In the genomic region with DNA sequence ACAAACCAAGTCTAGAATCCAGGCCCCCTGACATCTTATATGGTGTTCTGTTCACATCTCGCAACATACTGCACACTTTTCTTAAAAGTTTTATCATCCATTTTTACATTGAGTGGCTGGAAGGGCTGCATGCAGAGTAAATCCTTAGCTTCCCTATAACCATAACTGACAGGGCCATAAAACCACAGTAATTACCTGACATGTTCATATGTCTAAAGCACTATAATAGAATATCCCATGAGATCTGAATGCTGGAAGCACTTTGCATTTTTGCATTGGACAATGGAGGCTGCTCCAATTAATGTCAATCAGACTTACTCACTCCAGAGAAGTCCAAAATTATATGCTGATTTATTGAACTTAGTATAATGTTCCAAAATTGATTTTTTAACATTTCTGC, we compare ENCODE assay signal across 25 cellular contexts.
"Had no signal": no experiment of that assay in that cellular context is flagged by ENCODE, and none has a peak within 500 bp of the region (broad histone marks: within the 10 kb centered on the region; RNA-seq: fewer than 3 reads in every experiment).

No MANE protein-coding gene starts in this region.

- ATAC-seq: left cardiac atrium; left lung; lower lobe of right lung; natural killer cell; right lobe of liver; stimulated activated memory B cell treated with anti-CD40 and anti-IgM and Interleukin-4, amounts not matched to agents 10 μg/mL and 1 μg/mL and 100 μg/mL, for 72 hours; stimulated activated naive CD8-positive, alpha-beta T cell treated with anti-CD3 and anti-CD28 coated beads, Interleukin-15, amount 100 ng/mL, for 72 hours had no signal

- H3K4me2 ChIP-seq: smooth muscle cell had no signal

- DNase-seq: hippocampal formation; kidney glomerular epithelial cell; left cardiac atrium; left lung; lower lobe of right lung; mammary epithelial cell; mesenchymal stem cell; naive B cell; natural killer cell; nephron progenitor cell; ovary; right lobe of liver; stimulated activated CD4-positive, alpha-beta T cell treated with anti-CD3 and anti-CD28 coated beads, Interleukin-1b, Interleukin-23, amount 100 ng/mL, for 48 hours; stimulated activated CD4-positive, alpha-beta T cell treated with anti-CD3 and anti-CD28 coated beads, Interleukin-2, amount 100 ng/mL, for 48 hours; stimulated activated CD4-positive, alpha-beta T cell treated with anti-CD3 and anti-CD28 coated beads, Interleukin-4, amount 100 ng/mL, for 4 hours; stimulated activated CD8-positive, alpha-beta memory T cell treated with anti-CD3 and anti-CD28 coated beads, Interleukin-4, amount 100 ng/mL, for 48 hours; stimulated activated naive CD4-positive, alpha-beta T cell treated with Interleukin-2 at 50 U/mL for 16 hours; stimulated activated naive CD8-positive, alpha-beta T cell treated with anti-CD3 and anti-CD28 coated beads, Interleukin-15, amount 100 ng/mL, for 72 hours; substantia nigra; upper lobe of left lung had no signal

- H3K36me3 ChIP-seq: left lung, lower lobe of right lung, ovary, right atrium auricular region, right lobe of liver, tibial nerve, upper lobe of left lung, vagina had no signal

- H3K27ac ChIP-seq: left lung, lower lobe of right lung, ovary, right atrium auricular region, right lobe of liver, tibial nerve, upper lobe of left lung, vagina had no signal

- H3K27me3 ChIP-seq: left lung, ovary, right atrium auricular region, right lobe of liver, tibial nerve, upper lobe of left lung, vagina had no signal

- H3K9me3 ChIP-seq: right lobe of liver had no signal

- H3K4me3 ChIP-seq: left lung, lower lobe of right lung, ovary, right atrium auricular region, right lobe of liver, smooth muscle cell, tibial nerve, upper lobe of left lung, vagina had no signal
